ENCODE assay signal across 9 cellular contexts in the genomic region with DNA sequence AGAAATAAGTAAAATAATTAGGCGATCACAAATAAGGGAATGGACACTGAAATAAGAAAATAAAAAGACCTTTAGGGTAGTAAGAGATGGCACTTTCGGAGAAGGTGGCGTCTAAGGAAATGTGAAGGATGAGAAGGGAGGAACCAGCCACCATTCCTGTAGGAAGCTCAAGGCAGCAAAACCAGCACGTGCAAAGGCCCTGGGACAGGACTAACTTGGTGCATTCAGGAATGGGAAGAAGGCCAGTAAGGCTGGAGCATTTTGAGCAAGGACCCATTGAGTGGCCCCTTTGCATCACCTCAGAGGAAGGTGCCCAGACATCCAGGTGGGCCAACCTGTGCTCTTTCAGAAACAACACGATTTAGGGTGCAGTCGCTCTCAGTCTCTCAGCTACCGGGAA. TPM values are rescaled to one million over a fixed set of nuclear protein-coding genes. Genes with fewer than 3 reads are reported as not detected.
DNase-seq lines count a peak whose midpoint lies in the region; ATAC-seq, FAIRE-seq and TF ChIP-seq lines count a peak whose summit lies in the region.
"Had no signal": no experiment of that assay in that cellular context is flagged by ENCODE, and none has a peak within 500 bp of the region (broad histone marks: within the 10 kb centered on the region; RNA-seq: fewer than 3 reads in every experiment).

No MANE protein-coding gene starts in this region.

- H3K9me3 Mint-ChIP-seq in activated naive CD4-positive, alpha-beta T cell treated with anti-CD3 and anti-CD28 coated beads, Interleukin-2, amount 50 U/mL, for 72 hours: peaks cover 0 to 7% of the 10 kb centered on the region in 2 donors
- no peaks in the 10 kb centered on the region for H3K9me3 Mint-ChIP-seq in memory B cell

- H3K36me3 ChIP-seq in right atrium auricular region (no peaks in the 10 kb centered on the region), upper lobe of left lung (no peaks in the 10 kb centered on the region)
- H3K36me3 ChIP-seq: prostate gland had no signal

- H3K27ac Mint-ChIP-seq in activated naive CD4-positive, alpha-beta T cell treated with anti-CD3 and anti-CD28 coated beads, Interleukin-2, amount 50 U/mL, for 72 hours: peak overlapping the region; percentile 25 to 92
- H3K27ac Mint-ChIP-seq in memory B cell: peak overlapping the region; percentile 100

- H3K4me3 ChIP-seq in right atrium auricular region (no peak overlapping the region), upper lobe of left lung (no peak overlapping the region)

- H3K27me3 ChIP-seq in right atrium auricular region: no peaks in the 10 kb centered on the region
- H3K27me3 ChIP-seq in upper lobe of left lung: no peaks in the 10 kb centered on the region

- TF ChIP-seq CTCF in right atrium auricular region (IDR thresholded peaks at IDR 0.05) (no peak), upper lobe of left lung (IDR thresholded peaks at IDR 0.05) (no peak)

- ATAC-seq in activated naive CD4-positive, alpha-beta T cell treated with anti-CD3 and anti-CD28 coated beads, Interleukin-2, amount 50 U/mL, for 72 hours: no peak
- ATAC-seq in memory B cell (ENCODE audit: low read depth) (no peak), upper lobe of left lung (ENCODE audit: low FRiP score in 2 of 2) (no peak), HG03159 (IDR thresholded peaks at IDR 0.05; ENCODE audit: unreplicated experiment) (no peak)

- peak overlapping the region; percentile 89 for H3K4me3 Mint-ChIP-seq in memory B cell

- FAIRE-seq in frontal cortex (lab: Jason Lieb, UNC): no peak

- H3K4me1 ChIP-seq in right atrium auricular region: peaks cover 0 to 35% of the 10 kb centered on the region in 2 donors
- peaks cover 28 to 42% (median 40%) of the 10 kb centered on the region in 4 donors for H3K4me1 ChIP-seq in upper lobe of left lung

- no peak for TF ChIP-seq EP300 in upper lobe of left lung (IDR thresholded peaks at IDR 0.05)

- no peaks in the 10 kb centered on the region for H3K27me3 Mint-ChIP-seq in memory B cell

- H3K4me1 Mint-ChIP-seq in memory B cell: peaks cover 60% of the 10 kb centered on the region

- peaks cover 0 to 4% of the 10 kb centered on the region in 2 donors for H3K9me3 ChIP-seq in right atrium auricular region
- no peaks in the 10 kb centered on the region for H3K9me3 ChIP-seq in upper lobe of left lung
- H3K9me3 ChIP-seq: prostate gland had no signal

- intact Hi-C loops in cardiac septum (cut with DNase I): loop anchor here (5.0 kb wide), 2 partner anchors 34 to 46 kb away; no protein-coding TSS in a partner anchor

- H3K36me3 Mint-ChIP-seq in activated naive CD4-positive, alpha-beta T cell treated with anti-CD3 and anti-CD28 coated beads, Interleukin-2, amount 50 U/mL, for 72 hours: peaks cover 16 to 18% of the 10 kb centered on the region in 2 donors
- no peaks in the 10 kb centered on the region for H3K36me3 Mint-ChIP-seq in memory B cell

- TF ChIP-seq POLR2A in upper lobe of left lung (IDR thresholded peaks at IDR 0.05): no peak

- DNase-seq in right atrium auricular region (ENCODE audit: low spot score) (no peak), cardiac septum (ENCODE audit: low spot score) (no peak), memory B cell (ENCODE audit: low spot score in 2 of 2) (no peak), upper lobe of left lung (no peak), frontal cortex (ENCODE audit: low spot score in 2 of 2) (no peak), NCI-H146 treated with DMSO at 0.1 percent for 48 hours (lab: John Stamatoyannopoulos, UW; ENCODE audit: unreplicated experiment) (no peak)
- no peak for DNase-seq in activated naive CD4-positive, alpha-beta T cell treated with anti-CD3 and anti-CD28 coated beads, Interleukin-2, amount 50 U/mL, for 72 hours (ENCODE audit: low spot score in 2 of 2)

- WGBS in upper lobe of left lung, 2 donors: 93 to 98% methylated on average over 4 to 7 of the region's 7 CpGs

- H3K27ac ChIP-seq in right atrium auricular region: peak overlapping the region; percentile 89 to 96
- peak overlapping the region; percentile 95 to 98 (median 98) for H3K27ac ChIP-seq in upper lobe of left lung

RNA-seq across cellular contexts. Expression of gene VPS37B, which starts 0.7 kb away (rescaled TPM):
- total RNA-seq in right atrium auricular region (10 to 100 TPM; 28.5 to 41.1 TPM), cardiac septum (16.8 TPM), upper lobe of left lung (10 to 100 TPM; 41.2 to 93.2 (median 64.0) TPM), frontal cortex (13.0 TPM)
- 10 to 100 TPM; 10.1 to 11.1 TPM for total RNA-seq in activated naive CD4-positive, alpha-beta T cell treated with anti-CD3 and anti-CD28 coated beads, Interleukin-2, amount 50 U/mL, for 72 hours
